Comparison of ENCODE assay signal across 12 cellular contexts in the genomic region with DNA sequence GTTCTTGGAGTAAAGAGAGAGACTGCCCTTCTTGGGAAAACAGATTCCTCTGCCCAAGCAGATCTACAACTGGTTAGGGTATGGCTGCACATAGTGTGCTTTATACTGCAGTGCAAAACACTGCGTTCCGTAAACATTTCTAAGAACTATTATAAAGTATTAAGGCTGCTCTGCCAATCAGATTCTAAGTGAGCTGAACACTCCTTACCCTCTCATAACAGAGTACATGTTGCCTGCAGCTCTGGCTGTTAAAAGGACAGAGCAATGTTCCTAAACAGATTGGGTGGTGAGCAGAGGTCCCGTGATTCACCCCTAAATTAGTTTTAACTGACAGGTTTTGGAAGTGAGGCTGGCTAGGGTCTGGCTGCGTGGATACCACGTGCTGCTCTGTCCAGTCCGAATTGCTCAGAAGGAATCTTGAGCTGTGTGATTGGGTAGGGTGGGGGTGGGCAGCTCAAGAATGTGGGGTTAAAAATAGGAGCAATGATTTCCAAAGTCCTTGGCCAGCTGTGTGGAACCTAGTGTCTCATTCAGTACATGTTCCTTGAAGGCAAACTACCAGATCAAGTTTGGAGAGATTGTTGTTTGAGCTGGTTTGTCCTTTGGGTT.
DNase-seq lines count a peak whose midpoint lies in the region; ATAC-seq and TF ChIP-seq lines count a peak whose summit lies in the region.
"Had no signal": no experiment of that assay in that cellular context is flagged by ENCODE, and none has a peak within 500 bp of the region (broad histone marks: within the 10 kb centered on the region; RNA-seq: fewer than 3 reads in every experiment).

No MANE protein-coding gene starts in this region.

- H3K9me3 ChIP-seq in MM.1S (replicated peaks; ENCODE audit: insufficient read depth, low read length): no peaks in the 10 kb centered on the region

- H3K36me3 ChIP-seq in MM.1S (replicated peaks; ENCODE audit: insufficient read depth, low read length): no peaks in the 10 kb centered on the region
- H3K36me3 ChIP-seq: WERI-Rb-1 had no signal

- no peaks in the 10 kb centered on the region for H3F3A ChIP-seq in MM.1S (ENCODE audit: insufficient read depth, low read length)

- no peak overlapping the region for H2AFZ ChIP-seq in MM.1S (ENCODE audit: low read length)

- H3K4me3 ChIP-seq in cardiac fibroblast (replicated peaks in 1 of 2; ENCODE audit: low read depth in 2 of 2, low read length in 2 of 2): no peak overlapping the region
- no peak overlapping the region for H3K4me3 ChIP-seq in retinal pigment epithelial cell (ENCODE audit: low read length)
- no peak overlapping the region for H3K4me3 ChIP-seq in MM.1S (ENCODE audit: low read length)

- H3K27me3 ChIP-seq in MM.1S (replicated peaks; ENCODE audit: insufficient read depth, low read length): no peaks in the 10 kb centered on the region

- H3K79me2 ChIP-seq in MM.1S (ENCODE audit: low read length): no peaks in the 10 kb centered on the region

- no peak for TF ChIP-seq CTCF in cardiac fibroblast (IDR thresholded peaks at IDR 0.05; ENCODE audit: low read depth, low read length)
- no peak for TF ChIP-seq CTCF in retinal pigment epithelial cell (conservative IDR thresholded peaks at IDR 0.05; ENCODE audit: low read depth, low read length)
- no peak for TF ChIP-seq CTCF in MM.1S (IDR thresholded peaks at IDR 0.05; ENCODE audit: low read length)

- H4K20me1 ChIP-seq in MM.1S (ENCODE audit: insufficient read depth, low read length): no peaks in the 10 kb centered on the region

- no peak for ATAC-seq in HG02938 (IDR thresholded peaks at IDR 0.05; ENCODE audit: unreplicated experiment)
- ATAC-seq: activated T-helper 17 cell treated with anti-CD3 and anti-CD28 coated beads, Interleukin-2, amount 50 U/mL, for 72 hours had no signal

- no peaks in the 10 kb centered on the region for H3K9me2 ChIP-seq in MM.1S (replicated peaks; ENCODE audit: insufficient read depth, low read length)

- no peak overlapping the region for H3K9ac ChIP-seq in MM.1S (ENCODE audit: low read length)

- no peaks in the 10 kb centered on the region for H3K4me1 ChIP-seq in MM.1S (ENCODE audit: low read length)

- H3K27ac ChIP-seq in MM.1S (ENCODE audit: low read length): no peak overlapping the region
- H3K27ac ChIP-seq: WERI-Rb-1 had no signal

- no peak overlapping the region for H3K4me2 ChIP-seq in MM.1S (ENCODE audit: low read depth, low read length)

- DNase-seq in AG20443 (ENCODE audit: low spot score) (peak; percentile 70), cardiac fibroblast (ENCODE audit: low read depth in 2 of 2) (peak; percentile 67 to 72), islet precursor cell (peak; percentile 57), retinal pigment epithelial cell (ENCODE audit: low read depth) (peak; percentile 28), MM.1S (no peak), globus pallidus (ENCODE audit: low spot score) (no peak), NCI-H526 treated with DMSO at 0.1 percent for 48 hours (lab: John Stamatoyannopoulos, UW) (no peak)
- DNase-seq: NCI-H1417 treated with DMSO at 0.1 percent for 48 hours, OCI-M1, WERI-Rb-1 had no signal

Comparison
In these comparisons a context has a peak if more than half of its experiments do, and no peak if none do; other contexts are left out.
1. DNase-seq: peak in AG20443 (single experiment), cardiac fibroblast (2 of 2), islet precursor cell (single experiment) and retinal pigment epithelial cell (single experiment); none in MM.1S (single experiment), globus pallidus (single experiment) and NCI-H526 treated with DMSO at 0.1 percent for 48 hours (single experiment).